In genomic region chr11:115760528-115760837, GRCh38 we compare ENCODE assay signal across 1 cellular context.
TF ChIP-seq lines count a peak whose summit lies in the region.

No MANE protein-coding gene starts in this region.

TF ChIP-seq in SK-N-SH, 30 proteins besides CTCF, POLR2A, EP300 and RAD21 (continued from another document):
- TF ChIP-seq IRF3 (IDR thresholded peaks at IDR 0.05; ENCODE audit: low read depth, low read length) (no peak), NFIC (IDR thresholded peaks at IDR 0.05; ENCODE audit: borderline replicate concordance) (no peak), CHD2 (IDR thresholded peaks at IDR 0.05; ENCODE audit: low read length, partially characterized antibody) (no peak), EZH2phosphoT487 (IDR thresholded peaks at IDR 0.05; ENCODE audit: borderline replicate concordance, low read depth) (no peak), TAF1 (IDR thresholded peaks at IDR 0.05; ENCODE audit: borderline replicate concordance, low read depth, low read length) (no peak), GABPA (IDR thresholded peaks at IDR 0.05; ENCODE audit: low read depth) (no peak), FOXJ3 (CRISPR knock-in tag; IDR thresholded peaks at IDR 0.05) (no peak)
